ENCODE assay signal across 8 cellular contexts in the genomic region with DNA sequence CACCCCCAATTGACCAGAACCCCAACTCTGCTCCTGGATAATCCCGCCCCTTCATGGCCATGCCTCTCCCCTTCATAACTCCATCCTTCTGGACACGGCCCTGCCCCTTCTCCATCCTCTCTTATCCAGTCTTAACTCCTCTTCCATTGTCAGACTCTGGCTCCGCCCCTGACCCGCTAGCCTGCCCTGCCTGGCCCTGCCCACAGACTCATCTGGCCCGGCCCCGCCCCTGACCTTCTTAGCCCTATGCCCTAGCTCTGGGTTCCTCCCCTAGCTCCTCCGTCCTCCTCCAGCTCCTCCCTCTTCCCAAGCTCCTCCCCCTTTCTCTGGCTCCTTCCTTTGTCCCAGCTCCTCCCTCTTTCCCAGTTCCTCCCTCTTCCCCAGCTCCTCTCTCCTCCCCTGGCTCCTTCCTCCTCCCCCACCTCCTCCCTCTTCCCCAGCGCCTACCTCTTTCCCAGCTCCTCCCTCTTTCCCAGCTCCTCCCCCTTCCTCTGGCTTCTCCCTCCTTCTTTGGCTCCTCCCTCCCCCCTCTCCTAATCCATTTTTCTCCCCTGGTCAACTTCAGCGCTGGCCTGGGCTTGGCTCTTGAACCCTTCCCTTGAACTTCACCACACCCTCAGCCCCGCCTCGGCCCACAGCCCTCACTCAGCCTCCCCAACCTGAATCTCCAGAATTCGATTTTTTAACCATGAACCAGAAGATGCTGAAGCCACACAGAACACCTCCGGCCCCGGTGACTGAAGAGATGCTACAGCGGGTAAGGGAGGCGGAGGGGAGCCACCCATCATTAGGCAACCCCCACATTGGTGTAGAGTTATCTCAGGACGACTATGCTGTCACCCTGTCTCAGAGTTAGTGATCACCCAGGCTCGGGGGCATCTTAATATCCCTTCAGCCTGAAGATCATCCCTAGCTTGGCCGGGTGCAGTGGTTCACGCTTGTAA. TPM values are rescaled to one million over a fixed set of nuclear protein-coding genes. Genes with fewer than 3 reads are reported as not detected.
DNase-seq lines count a peak whose midpoint lies in the region; ATAC-seq and TF ChIP-seq lines count a peak whose summit lies in the region.

No MANE protein-coding gene starts in this region.

- H3K4ac ChIP-seq in neuronal stem cell (ENCODE audit: low read length), result no peak overlapping the region

- H2BK15ac ChIP-seq in neuronal stem cell (ENCODE audit: low read length), result no peak overlapping the region

- H3K36me3 ChIP-seq in neuronal stem cell (replicated peaks in 1 of 2; ENCODE audit: control insufficient read depth in 2 of 2, insufficient read depth in 2 of 2, low read length in 2 of 2), result no peaks in the 10 kb centered on the region
- no peaks in the 10 kb centered on the region for H3K36me3 ChIP-seq in smooth muscle cell (ENCODE audit: low read depth)

- no CpG with 5 or more reads among the region's 20 CpGs for WGBS in neuronal stem cell (ENCODE audit: extremely low coverage in 2 of 2, insufficient read length in 2 of 2, insufficient replicate concordance in 1 of 2), 2 donors
- WGBS in smooth muscle cell (ENCODE audit: low lambda C conversion rate), result 76% methylated on average over 13 of the region's 20 CpGs

- no peak overlapping the region for H3K27ac ChIP-seq in neuronal stem cell (replicated peaks; ENCODE audit: low read length)
- H3K27ac ChIP-seq in smooth muscle cell (ENCODE audit: low read depth), result no peak overlapping the region

- intact Hi-C loops in activated CD4-positive, alpha-beta memory T cell treated with anti-CD3 and anti-CD28 coated beads for 36 hours (cut with micrococcal nuclease), result no loop called here

- H3K14ac ChIP-seq in neuronal stem cell (ENCODE audit: low read length), result no peak overlapping the region

- peaks cover 27% of the 10 kb centered on the region for H3K27me3 Mint-ChIP-seq in activated CD4-positive, alpha-beta memory T cell treated with anti-CD3 and anti-CD28 coated beads for 36 hours

- H3K18ac ChIP-seq in neuronal stem cell (ENCODE audit: low read length), result peak overlapping the region; percentile 17

- no peak for TF ChIP-seq CTCF in fibroblast of villous mesenchyme (IDR thresholded peaks at IDR 0.05; ENCODE audit: insufficient read depth, low read depth, low read length)
- TF ChIP-seq CTCF in smooth muscle cell (IDR thresholded peaks at IDR 0.05; ENCODE audit: borderline replicate concordance, insufficient read depth, poor library complexity, severe bottlenecking), result no peak

- no peaks in the 10 kb centered on the region for H4K20me1 ChIP-seq in smooth muscle cell (ENCODE audit: low read depth)

- H3K4me2 ChIP-seq in neuronal stem cell (ENCODE audit: insufficient read depth, low read length, poor library complexity, severe bottlenecking) (peak overlapping the region; percentile 25), smooth muscle cell (no peak overlapping the region)

- H2AFZ ChIP-seq in neuronal stem cell (ENCODE audit: low read length) (peak overlapping the region; percentile 84), smooth muscle cell (ENCODE audit: low read depth) (no peak overlapping the region)

- no peak overlapping the region for H4K91ac ChIP-seq in neuronal stem cell (ENCODE audit: low read depth, low read length, poor library complexity)

- no peak overlapping the region for H2BK12ac ChIP-seq in neuronal stem cell (ENCODE audit: low read length)

- H3K27ac Mint-ChIP-seq in activated CD4-positive, alpha-beta memory T cell treated with anti-CD3 and anti-CD28 coated beads for 36 hours, result no peak overlapping the region

- H2BK5ac ChIP-seq in neuronal stem cell (ENCODE audit: low read length), result no peak overlapping the region

- POLR2A ChIA-PET in activated CD4-positive, alpha-beta memory T cell treated with anti-CD3 and anti-CD28 coated beads for 36 hours (lab: Charles Lee), result no interaction called here

- H3K4me3 ChIP-seq in fibroblast of villous mesenchyme (ENCODE audit: low read depth, low read length) (no peak overlapping the region), neuronal stem cell (ENCODE audit: low read length in 2 of 2) (no peak overlapping the region), smooth muscle cell (no peak overlapping the region)

- no peaks in the 10 kb centered on the region for H3K9me3 ChIP-seq in neuronal stem cell (replicated peaks in 1 of 2; ENCODE audit: control insufficient read depth in 2 of 2, insufficient read depth in 1 of 2, low read depth in 1 of 2, low read length in 2 of 2)
- no peaks in the 10 kb centered on the region for H3K9me3 ChIP-seq in smooth muscle cell (replicated peaks; ENCODE audit: low read depth)

- H3K4me1 Mint-ChIP-seq in activated CD4-positive, alpha-beta memory T cell treated with anti-CD3 and anti-CD28 coated beads for 36 hours (ENCODE audit: low read depth), result peaks cover 6% of the 10 kb centered on the region

- no peaks in the 10 kb centered on the region for H3K79me2 ChIP-seq in smooth muscle cell (ENCODE audit: low read depth)

- peaks cover 0 to 7% (median 6%) of the 10 kb centered on the region in 3 experiments for H3K27me3 ChIP-seq in neuronal stem cell (ENCODE audit: control insufficient read depth in 3 of 3, insufficient read depth in 3 of 3, low read depth in 1 of 3, low read length in 3 of 3)
- peaks cover 10% of the 10 kb centered on the region for H3K27me3 ChIP-seq in smooth muscle cell (ENCODE audit: low read depth)

- no peak overlapping the region for H3K4me3 Mint-ChIP-seq in activated CD4-positive, alpha-beta memory T cell treated with anti-CD3 and anti-CD28 coated beads for 36 hours

- no peak overlapping the region for H4K8ac ChIP-seq in neuronal stem cell (ENCODE audit: low read depth, low read length)

- no peaks in the 10 kb centered on the region for H3K9me3 Mint-ChIP-seq in activated CD4-positive, alpha-beta memory T cell treated with anti-CD3 and anti-CD28 coated beads for 36 hours

- ATAC-seq in GM21515 (IDR thresholded peaks at IDR 0.05; ENCODE audit: unreplicated experiment), result no peak

- H3K9ac ChIP-seq in neuronal stem cell (ENCODE audit: low read depth, low read length, poor library complexity), result no peak overlapping the region
- H3K9ac ChIP-seq in smooth muscle cell (ENCODE audit: low read depth), result no peak overlapping the region

- H3K4me1 ChIP-seq in neuronal stem cell (ENCODE audit: control insufficient read depth in 2 of 2, insufficient read depth in 1 of 2, low read depth in 1 of 2, low read length in 2 of 2), result peaks cover 0 to 2% of the 10 kb centered on the region in 2 donors
- H3K4me1 ChIP-seq in smooth muscle cell (ENCODE audit: low read depth), result no peaks in the 10 kb centered on the region

- no peak overlapping the region for H2AK5ac ChIP-seq in neuronal stem cell (ENCODE audit: low read depth, low read length)

- CTCF ChIA-PET in activated CD4-positive, alpha-beta memory T cell treated with anti-CD3 and anti-CD28 coated beads for 36 hours (lab: Charles Lee), result no interaction called here

- DNase-seq in stimulated activated CD4-positive, alpha-beta T cell treated with anti-CD3 and anti-CD28 coated beads, Interleukin-12 subunit alpha, Interleukin-12 subunit beta, amount 100 ng/mL, for 48 hours (ENCODE audit: low read depth in 2 of 3, low spot score in 1 of 3), result peak in 2 of 3 donors; percentile 45 to 67
- no peak for DNase-seq in stimulated activated CD4-positive, alpha-beta T cell treated with anti-CD3 and anti-CD28 coated beads, Interleukin-12 subunit alpha, Interleukin-12 subunit beta, amount 100 ng/mL, for 4 hours
- DNase-seq in NCI-H460 (ENCODE audit: extremely low read depth, low read depth), result peak; percentile 94
- peak; percentile 72 for DNase-seq in activated CD4-positive, alpha-beta memory T cell treated with anti-CD3 and anti-CD28 coated beads for 36 hours
- peak; percentile 90 for DNase-seq in fibroblast of villous mesenchyme (ENCODE audit: low read depth)
- peak; percentile 77 for DNase-seq in neuronal stem cell (ENCODE audit: low spot score)
- no peak for DNase-seq in smooth muscle cell (lab: John Stamatoyannopoulos, UW; ENCODE audit: unreplicated experiment)

- peaks cover 9% of the 10 kb centered on the region for H3F3A ChIP-seq in smooth muscle cell (ENCODE audit: low read depth)

- H3K79me1 ChIP-seq in neuronal stem cell (ENCODE audit: low read depth, low read length), result no peaks in the 10 kb centered on the region

- H3K36me3 Mint-ChIP-seq in activated CD4-positive, alpha-beta memory T cell treated with anti-CD3 and anti-CD28 coated beads for 36 hours, result no peaks in the 10 kb centered on the region

- no peak overlapping the region for H2BK120ac ChIP-seq in neuronal stem cell (ENCODE audit: low read depth, low read length)

- peak overlapping the region; percentile 73 for H3K23ac ChIP-seq in neuronal stem cell (ENCODE audit: low read depth, low read length, poor library complexity)

RNA-seq across cellular contexts. Expression of a gene that starts 9.2 kb away (rescaled TPM):
- total RNA-seq in NCI-H460 (2014; rRNA removed; shearing (Covaris generic)), result 5.9 and 7.6 TPM in 2 replicates
- 0.74 and 1.9 TPM in 2 replicates for polyA plus RNA-seq in NCI-H460 (2014; cell fraction: nucleus; rRNA removed)
- total RNA-seq in activated CD4-positive, alpha-beta memory T cell treated with anti-CD3 and anti-CD28 coated beads for 36 hours, result 1 to 10 TPM; 4.6 to 6.0 TPM
- total RNA-seq in fibroblast of villous mesenchyme (13.8 and 20.9 TPM in 2 replicates), smooth muscle cell (47.9 and 67.2 TPM in 2 replicates)
- polyA plus RNA-seq in neuronal stem cell (2013, experiment 1 of 2), result 109 TPM
- 102 TPM for polyA plus RNA-seq in neuronal stem cell (2013, experiment 2 of 2)
- polyA plus RNA-seq in smooth muscle cell, result 34.4 and 40.8 TPM in 2 replicates

RNA-seq across cellular contexts. Expression of a gene that starts 15.8 kb away (rescaled TPM):
- 3.3 and 3.9 TPM in 2 replicates for total RNA-seq in NCI-H460 (2014; rRNA removed; shearing (Covaris generic))
- 10.2 and 20.3 TPM in 2 replicates for polyA plus RNA-seq in NCI-H460 (2014; cell fraction: nucleus; rRNA removed)
- 1 to 10 TPM; 7.4 to 9.5 TPM for total RNA-seq in activated CD4-positive, alpha-beta memory T cell treated with anti-CD3 and anti-CD28 coated beads for 36 hours
- total RNA-seq in fibroblast of villous mesenchyme (5.5 and 8.6 TPM in 2 replicates), smooth muscle cell (5.5 and 9.8 TPM in 2 replicates)
- polyA plus RNA-seq in neuronal stem cell (2013, experiment 1 of 2), result 6.6 TPM
- polyA plus RNA-seq in neuronal stem cell (2013, experiment 2 of 2), result 7.4 TPM
- polyA plus RNA-seq in smooth muscle cell, result 19.2 and 35.2 TPM in 2 replicates

RNA-seq across cellular contexts. Expression of a gene that starts 17.8 kb away (rescaled TPM):
- total RNA-seq in NCI-H460 (2014; rRNA removed; shearing (Covaris generic)), result 1.5 and 2.1 TPM in 2 replicates
- 1.6 and 4.3 TPM in 2 replicates for polyA plus RNA-seq in NCI-H460 (2014; cell fraction: nucleus; rRNA removed)
- 1 to 10 TPM; 2.1 to 2.2 TPM for total RNA-seq in activated CD4-positive, alpha-beta memory T cell treated with anti-CD3 and anti-CD28 coated beads for 36 hours
- total RNA-seq in fibroblast of villous mesenchyme (2.3 and 2.6 TPM in 2 replicates), smooth muscle cell (3.8 TPM in 1 of 2 replicates, not detected in the other)
- polyA plus RNA-seq in neuronal stem cell (2013, experiment 1 of 2), result 1.4 TPM
- polyA plus RNA-seq in neuronal stem cell (2013, experiment 2 of 2), result 1.4 TPM
- 4.3 and 6.4 TPM in 2 replicates for polyA plus RNA-seq in smooth muscle cell

RNA-seq across cellular contexts. Expression of a gene that starts 28.9 kb away (rescaled TPM):
- 40.8 and 45.5 TPM in 2 replicates for total RNA-seq in NCI-H460 (2014; rRNA removed; shearing (Covaris generic))
- 85.4 and 120 TPM in 2 replicates for polyA plus RNA-seq in NCI-H460 (2014; cell fraction: nucleus; rRNA removed)
- 100 to 1,000 TPM; 106 to 121 TPM for total RNA-seq in activated CD4-positive, alpha-beta memory T cell treated with anti-CD3 and anti-CD28 coated beads for 36 hours
- total RNA-seq in fibroblast of villous mesenchyme (101 and 106 TPM in 2 replicates), smooth muscle cell (40.7 and 55.6 TPM in 2 replicates)
- polyA plus RNA-seq in neuronal stem cell (2013, experiment 1 of 2), result 56.3 TPM
- 57.3 TPM for polyA plus RNA-seq in neuronal stem cell (2013, experiment 2 of 2)
- polyA plus RNA-seq in smooth muscle cell, result 22.3 and 40.0 TPM in 2 replicates

Comparison
In these comparisons a context has a peak if more than half of its experiments do, and no peak if none do; other contexts are left out.
1. DNase-seq: peak in stimulated activated CD4-positive, alpha-beta T cell treated with anti-CD3 and anti-CD28 coated beads, Interleukin-12 subunit alpha, Interleukin-12 subunit beta, amount 100 ng/mL, for 48 hours (2 of 3), NCI-H460 (single experiment), activated CD4-positive, alpha-beta memory T cell treated with anti-CD3 and anti-CD28 coated beads for 36 hours (single experiment), fibroblast of villous mesenchyme (single experiment) and neuronal stem cell (single experiment); none in stimulated activated CD4-positive, alpha-beta T cell treated with anti-CD3 and anti-CD28 coated beads, Interleukin-12 subunit alpha, Interleukin-12 subunit beta, amount 100 ng/mL, for 4 hours (single experiment) and smooth muscle cell (single experiment).